In the genomic region with DNA sequence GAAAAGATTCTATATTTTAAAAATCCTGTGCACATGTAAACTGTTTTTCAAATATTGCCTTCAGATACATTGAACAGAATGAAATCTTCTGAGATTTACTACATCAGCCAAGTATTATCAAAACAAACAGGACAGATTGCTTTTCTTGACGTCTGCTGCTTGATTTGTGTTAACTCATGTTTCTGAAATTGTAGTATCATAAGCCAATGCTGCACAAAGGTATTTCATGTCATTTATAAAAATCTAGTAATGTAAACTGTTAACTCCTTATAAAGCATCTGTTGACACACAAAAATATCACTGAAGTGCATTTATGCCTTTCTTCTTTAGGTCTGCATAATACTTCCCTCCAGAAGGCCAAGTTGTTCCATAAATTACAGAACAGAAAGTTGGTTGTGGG, we compare ENCODE assay signal across 16 cellular contexts. TPM values are rescaled to one million over a fixed set of nuclear protein-coding genes. Genes with fewer than 3 reads are reported as not detected.
"Had no signal": no experiment of that assay in that cellular context is flagged by ENCODE, and none has a peak within 500 bp of the region (broad histone marks: within the 10 kb centered on the region; RNA-seq: fewer than 3 reads in every experiment).

No MANE protein-coding gene starts in this region.

- ATAC-seq: activated naive CD8-positive, alpha-beta T cell treated with anti-CD3 and anti-CD28 coated beads, Interleukin-2, amount 50 U/mL, for 24 hours; left lung; pancreas; stimulated activated effector memory CD8-positive, alpha-beta T cell treated with anti-CD3 and anti-CD28 coated beads, Interleukin-12 subunit alpha, Interleukin-12 subunit beta, amount 100 ng/mL, for 72 hours had no signal

- H3K4me2 ChIP-seq: smooth muscle cell had no signal

- H3K27me3 ChIP-seq: left lung, pancreas, SJCRH30 had no signal

- FAIRE-seq: colon, pancreas had no signal

- H3K36me3 ChIP-seq: left lung, pancreas, SJCRH30 had no signal

- DNase-seq: activated CD4-positive, alpha-beta T cell treated with anti-CD3 and anti-CD28 coated beads for 48 hours; activated CD8-positive, alpha-beta memory T cell treated with anti-CD3 and anti-CD28 coated beads for 24 hours; activated naive CD4-positive, alpha-beta T cell treated with Interleukin-2 at 50 U/mL for 16 hours; activated naive CD8-positive, alpha-beta T cell treated with anti-CD3 and anti-CD28 coated beads, Interleukin-2, amount 50 U/mL, for 24 hours; effector CD4-positive, alpha-beta T cell; head of caudate nucleus; left lung; mesendoderm; pancreas; retina; SJCRH30 had no signal

- H3K4me3 ChIP-seq: left lung, pancreas, SJCRH30, smooth muscle cell had no signal

- H3K27ac ChIP-seq: left lung, pancreas, SJCRH30 had no signal

- H3K4me1 ChIP-seq: pancreas, SJCRH30 had no signal

- H3K9me3 ChIP-seq: left lung, pancreas, SJCRH30 had no signal

RNA-seq across cellular contexts. Expression of a gene that starts 28.3 kb away (rescaled TPM):
- polyA plus RNA-seq: neural cell had no signal

RNA-seq across cellular contexts. Expression of a gene that starts 53.6 kb away (rescaled TPM):
- total RNA-seq: T-helper 1 cell treated with Interleukin-12 subunit alpha and Interleukin-12 subunit beta and Interleukin-4 antibody, amounts not matched to agents 30 ng/mL and 1 ng/mL, for 36 hours had no signal
- polyA plus RNA-seq: neural cell had no signal
